ENCODE assay signal across 1 cellular context in the genomic region with DNA sequence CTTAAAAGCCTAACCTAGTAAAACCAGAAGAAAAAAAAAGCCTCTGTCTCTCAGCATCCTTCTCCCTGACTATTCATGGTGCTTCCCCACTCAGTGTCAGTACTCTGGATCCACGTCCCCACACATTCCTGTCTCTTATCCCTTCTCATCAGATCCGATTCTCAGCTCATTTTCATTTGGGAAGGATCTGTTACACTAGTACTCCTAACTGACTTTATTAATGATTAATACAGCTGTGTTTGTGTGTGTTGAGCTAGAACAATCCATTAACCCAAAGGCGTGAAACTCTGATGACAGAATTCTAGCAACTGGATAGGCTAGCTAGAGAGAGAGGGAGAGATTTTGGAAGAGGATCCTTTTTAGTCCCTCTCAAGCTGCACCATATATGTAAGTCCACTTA.
TF ChIP-seq lines count a peak whose summit lies in the region.

No MANE protein-coding gene starts in this region.

TF ChIP-seq in HCT116, 20 proteins besides CTCF, POLR2A, EP300 and RAD21 (continued from another document):
- TF ChIP-seq, protein P1, sequence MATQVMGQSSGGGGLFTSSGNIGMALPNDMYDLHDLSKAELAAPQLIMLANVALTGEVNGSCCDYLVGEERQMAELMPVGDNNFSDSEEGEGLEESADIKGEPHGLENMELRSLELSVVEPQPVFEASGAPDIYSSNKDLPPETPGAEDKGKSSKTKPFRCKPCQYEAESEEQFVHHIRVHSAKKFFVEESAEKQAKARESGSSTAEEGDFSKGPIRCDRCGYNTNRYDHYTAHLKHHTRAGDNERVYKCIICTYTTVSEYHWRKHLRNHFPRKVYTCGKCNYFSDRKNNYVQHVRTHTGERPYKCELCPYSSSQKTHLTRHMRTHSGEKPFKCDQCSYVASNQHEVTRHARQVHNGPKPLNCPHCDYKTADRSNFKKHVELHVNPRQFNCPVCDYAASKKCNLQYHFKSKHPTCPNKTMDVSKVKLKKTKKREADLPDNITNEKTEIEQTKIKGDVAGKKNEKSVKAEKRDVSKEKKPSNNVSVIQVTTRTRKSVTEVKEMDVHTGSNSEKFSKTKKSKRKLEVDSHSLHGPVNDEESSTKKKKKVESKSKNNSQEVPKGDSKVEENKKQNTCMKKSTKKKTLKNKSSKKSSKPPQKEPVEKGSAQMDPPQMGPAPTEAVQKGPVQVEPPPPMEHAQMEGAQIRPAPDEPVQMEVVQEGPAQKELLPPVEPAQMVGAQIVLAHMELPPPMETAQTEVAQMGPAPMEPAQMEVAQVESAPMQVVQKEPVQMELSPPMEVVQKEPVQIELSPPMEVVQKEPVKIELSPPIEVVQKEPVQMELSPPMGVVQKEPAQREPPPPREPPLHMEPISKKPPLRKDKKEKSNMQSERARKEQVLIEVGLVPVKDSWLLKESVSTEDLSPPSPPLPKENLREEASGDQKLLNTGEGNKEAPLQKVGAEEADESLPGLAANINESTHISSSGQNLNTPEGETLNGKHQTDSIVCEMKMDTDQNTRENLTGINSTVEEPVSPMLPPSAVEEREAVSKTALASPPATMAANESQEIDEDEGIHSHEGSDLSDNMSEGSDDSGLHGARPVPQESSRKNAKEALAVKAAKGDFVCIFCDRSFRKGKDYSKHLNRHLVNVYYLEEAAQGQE (IDR thresholded peaks at IDR 0.05; ENCODE audit: low read depth), result no peak
- TF ChIP-seq FOSL1 (IDR thresholded peaks at IDR 0.05; ENCODE audit: low read depth) (no peak), SP1 (IDR thresholded peaks at IDR 0.05; ENCODE audit: low read depth) (no peak), ZNF274 (IDR thresholded peaks at IDR 0.05; ENCODE audit: low read depth, low read length) (no peak)
